In the genomic region with DNA sequence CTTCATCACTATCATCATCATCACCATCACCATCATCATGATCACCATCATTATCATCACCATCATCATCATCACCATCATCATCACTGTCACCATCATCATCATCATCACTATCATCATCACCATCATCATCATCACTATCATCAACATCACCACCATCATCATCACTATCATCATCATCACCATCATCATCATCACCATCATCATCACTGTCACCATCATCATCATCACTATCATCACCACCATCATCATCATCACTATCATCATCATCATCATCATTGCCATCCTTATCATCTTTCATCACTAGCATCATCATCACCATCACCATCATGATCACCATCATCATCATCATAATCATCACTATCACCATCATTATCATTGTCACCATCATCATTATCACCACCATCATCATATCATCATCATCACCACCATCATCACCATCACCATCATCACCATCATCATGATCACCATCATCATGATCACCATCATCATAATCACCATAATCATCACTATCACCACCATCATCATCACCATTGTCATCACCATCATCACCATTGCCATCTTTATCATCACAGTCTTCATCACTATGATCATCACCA, we compare ENCODE assay signal across 18 cellular contexts. TPM values are rescaled to one million over a fixed set of nuclear protein-coding genes. Genes with fewer than 3 reads are reported as not detected.
DNase-seq lines count a peak whose midpoint lies in the region; FAIRE-seq and TF ChIP-seq lines count a peak whose summit lies in the region.
"Had no signal": no experiment of that assay in that cellular context is flagged by ENCODE, and none has a peak within 500 bp of the region (broad histone marks: within the 10 kb centered on the region; RNA-seq: fewer than 3 reads in every experiment).

No MANE protein-coding gene starts in this region.

- H2BK12ac ChIP-seq in H9 (ENCODE audit: insufficient read length, low read depth, low read length) (no peak overlapping the region), H1 (ENCODE audit: low read depth, low read length) (peak overlapping the region; percentile 12; the same call in 1 of the 2 replicates)

- no peaks in the 10 kb centered on the region for H3K4me1 Mint-ChIP-seq in H9
- H3K4me1 Mint-ChIP-seq: CD4-positive, alpha-beta memory T cell had no signal

- H3K4me2 ChIP-seq in H9 (ENCODE audit: insufficient read depth, insufficient read length, low read length) (no peak overlapping the region), H1 (ENCODE audit: insufficient read depth in 1 of 2, low read depth in 2 of 2, low read length in 2 of 2) (no peak overlapping the region)

- H3K27me3 ChIP-seq in H9 (ENCODE audit: insufficient read depth, low read length), result no peaks in the 10 kb centered on the region
- no peaks in the 10 kb centered on the region for H3K27me3 ChIP-seq in H1 (replicated peaks in 1 of 4; ENCODE audit: control insufficient read depth in 3 of 4, extremely low read depth in 1 of 4, insufficient read depth in 3 of 4, low read length in 3 of 4)

- H4K91ac ChIP-seq in H9 (ENCODE audit: insufficient read length, low read depth, low read length) (no peak overlapping the region), H1 (replicated peaks; ENCODE audit: insufficient read length, low read length) (no peak overlapping the region)

- TF ChIP-seq CTCF in H9 (conservative IDR thresholded peaks at IDR 0.05) (no peak), H1 (IDR thresholded peaks at IDR 0.05; ENCODE audit: control extremely low read depth in 1 of 3, insufficient read depth in 1 of 3, low read depth in 1 of 3, low read length in 3 of 3) (no peak), foreskin fibroblast (IDR thresholded peaks at IDR 0.05; ENCODE audit: low read depth, low read length) (no peak)

- H3K27me3 Mint-ChIP-seq in H9 (ENCODE audit: low read depth), result peaks cover 7% of the 10 kb centered on the region; the same call in 1 of the 2 replicates

- no peak overlapping the region for H2AK5ac ChIP-seq in H9 (ENCODE audit: insufficient read length, low read length)
- peak overlapping the region; percentile 97; the same call in 1 of the 2 replicates for H2AK5ac ChIP-seq in H1 (ENCODE audit: low read depth, low read length)

- H3K9me3 ChIP-seq in H9 (ENCODE audit: control insufficient read depth, low read depth, low read length) (no peaks in the 10 kb centered on the region), H1 (ENCODE audit: insufficient read depth in 2 of 2, low read depth in 1 of 2, low read length in 1 of 2) (peaks cover 0 to 18% of the 10 kb centered on the region in 2 experiments; a peak in 1 of 4 replicates)
- H3K9me3 ChIP-seq: Caco-2 had no signal

- H3K9me3 Mint-ChIP-seq in H9, result no peaks in the 10 kb centered on the region

- H3K56ac ChIP-seq in H9 (ENCODE audit: insufficient read length, low read depth, low read length) (no peak overlapping the region), H1 (replicated peaks; ENCODE audit: insufficient read length, low read depth, low read length) (no peak overlapping the region)

- H2BK5ac ChIP-seq in H9 (ENCODE audit: insufficient read length, low read length) (no peak overlapping the region), H1 (ENCODE audit: low read depth, low read length) (no peak overlapping the region)

- H3K4ac ChIP-seq in H9 (ENCODE audit: low read depth, low read length) (no peak overlapping the region), H1 (replicated peaks; ENCODE audit: insufficient read length, low read depth, low read length) (no peak overlapping the region)

- H3K18ac ChIP-seq in H9 (ENCODE audit: insufficient read length, low read depth, low read length) (no peak overlapping the region), H1 (ENCODE audit: extremely low read depth, low read length) (no peak overlapping the region)

- no peak for TF ChIP-seq POLR2A in H1 (IDR thresholded peaks at IDR 0.05; ENCODE audit: control extremely low read depth in 1 of 2, low read depth in 2 of 2, low read length in 2 of 2)

- H2BK120ac ChIP-seq in H9 (ENCODE audit: low read depth, low read length, poor library complexity, severe bottlenecking) (no peak overlapping the region), H1 (replicated peaks; ENCODE audit: low read depth, low read length) (no peak overlapping the region)

- no peak overlapping the region for H3K4me3 Mint-ChIP-seq in H9
- H3K4me3 Mint-ChIP-seq: CD4-positive, alpha-beta memory T cell had no signal

- H3K27ac Mint-ChIP-seq in H9, result no peak overlapping the region
- H3K27ac Mint-ChIP-seq: CD4-positive, alpha-beta memory T cell had no signal

- TF ChIP-seq EP300 in H1 (IDR thresholded peaks at IDR 0.05; ENCODE audit: borderline replicate concordance in 1 of 2, low read depth in 2 of 2, low read length in 2 of 2), result no peak

- H3K4me1 ChIP-seq in H9 (ENCODE audit: insufficient read depth, low read length), result no peaks in the 10 kb centered on the region
- no peaks in the 10 kb centered on the region for H3K4me1 ChIP-seq in H1 (replicated peaks in 1 of 4; ENCODE audit: control insufficient read depth in 3 of 4, insufficient read depth in 4 of 4, low read length in 3 of 4)

- H3K23me2 ChIP-seq in H9 (ENCODE audit: insufficient read length, low read depth, low read length, poor library complexity, severe bottlenecking) (no peaks in the 10 kb centered on the region), H1 (ENCODE audit: low read depth, low read length) (peaks cover 17% of the 10 kb centered on the region; the same call in 1 of the 2 replicates)

- TF ChIP-seq RAD21 in H1 (IDR thresholded peaks at IDR 0.05 in 1 of 2, conservative IDR thresholded peaks at IDR 0.05 in 1 of 2; ENCODE audit: low read depth in 2 of 2, low read length in 2 of 2), result no peak

- H3K14ac ChIP-seq in H9 (ENCODE audit: insufficient read depth, low read length) (no peak overlapping the region), H1 (ENCODE audit: insufficient read length) (no peak overlapping the region)

- no peak overlapping the region for H2AFZ ChIP-seq in H9 (ENCODE audit: low read length)
- H2AFZ ChIP-seq in H1 (ENCODE audit: low read length), result no peak overlapping the region

- no peak for FAIRE-seq in H1 (lab: Jason Lieb, UNC)
- FAIRE-seq: G401.6, GM12892 had no signal

- H3T11ph ChIP-seq in H9 (ENCODE audit: low read length), result no peak overlapping the region

- H4K5ac ChIP-seq in H9 (ENCODE audit: insufficient read length, low read depth, low read length) (peak overlapping the region; percentile 16), H1 (ENCODE audit: insufficient read length, low read depth, low read length) (no peak overlapping the region)

- POLR2A ChIA-PET in HEK293T (lab: Yijun Ruan, JAX), result no interaction called here
- POLR2A ChIA-PET in H1 (lab: Charles Lee; ENCODE audit: partially characterized antibody), result no interaction called here

- H2BK20ac ChIP-seq in H9 (ENCODE audit: low read depth, low read length, poor library complexity, severe bottlenecking) (no peak overlapping the region), H1 (ENCODE audit: low read length) (no peak overlapping the region)

- no peak overlapping the region for H3K27ac ChIP-seq in H9 (ENCODE audit: insufficient read length, low read depth, low read length)
- no peak overlapping the region for H3K27ac ChIP-seq in H1 (ENCODE audit: low read depth, low read length)

- H3K79me2 ChIP-seq in H9 (ENCODE audit: insufficient read depth, low read length), result no peaks in the 10 kb centered on the region
- no peaks in the 10 kb centered on the region for H3K79me2 ChIP-seq in H1 (ENCODE audit: control insufficient read depth in 1 of 2, insufficient read depth in 2 of 2, low read length in 2 of 2)

- H3K79me1 ChIP-seq in H9 (ENCODE audit: insufficient read depth, low read depth, low read length, poor library complexity, severe bottlenecking) (no peaks in the 10 kb centered on the region), H1 (ENCODE audit: low read depth, low read length) (no peaks in the 10 kb centered on the region)

- CTCF ChIA-PET in HEK293T (lab: Yijun Ruan, JAX), result no interaction called here
- CTCF ChIA-PET in H1 (lab: Charles Lee; ENCODE audit: partially characterized antibody), result interaction anchor here (0.8 kb wide), 1 partner anchor 242 kb away, joined by 3 read pairs; no protein-coding TSS in a partner anchor

- DNase-seq in H9, result no peak
- DNase-seq in HEK293T (ENCODE audit: extremely low spot score), result no peak
- DNase-seq in H1 (ENCODE audit: low read depth in 1 of 2, low spot score in 2 of 2), result no peak
- DNase-seq in mesenteric fat pad (ENCODE audit: low spot score), result no peak
- DNase-seq in foreskin fibroblast, result no peak
- no peak for DNase-seq in ureter (ENCODE audit: low spot score)
- DNase-seq: C1 segment of cervical spinal cord, Caco-2, DMS153, DND-41, GOT3, H7 had no signal

- H3K23ac ChIP-seq in H9 (ENCODE audit: insufficient read length, low read depth, low read length) (no peak overlapping the region), H1 (ENCODE audit: insufficient read length) (no peak overlapping the region)

- H2BK15ac ChIP-seq in H9 (ENCODE audit: low read depth, low read length) (no peak overlapping the region), H1 (ENCODE audit: low read length) (no peak overlapping the region)

- H3K9ac ChIP-seq in H9 (ENCODE audit: extremely low read depth, insufficient read length, low read length) (no peak overlapping the region), H1 (replicated peaks in 1 of 4; ENCODE audit: extremely low read depth in 1 of 4, low read depth in 3 of 4, low read length in 3 of 4) (no peak overlapping the region; a peak in 1 of 7 replicates)

- H4K8ac ChIP-seq in H9 (replicated peaks; ENCODE audit: insufficient read length, low read depth, low read length) (no peak overlapping the region), H1 (ENCODE audit: extremely low read depth, insufficient read depth, low read length) (no peak overlapping the region)

- H3K4me3 ChIP-seq in H1 (ENCODE audit: extremely low read depth in 1 of 4, insufficient read depth in 2 of 4, low read depth in 3 of 4, low read length in 4 of 4) (no peak overlapping the region), foreskin fibroblast (ENCODE audit: low read depth in 1 of 2, low read length in 2 of 2) (no peak overlapping the region)

- H4K20me1 ChIP-seq in H9 (ENCODE audit: control insufficient read depth, insufficient read depth, insufficient read length), result no peaks in the 10 kb centered on the region
- peaks cover 0 to 5% of the 10 kb centered on the region in 2 experiments for H4K20me1 ChIP-seq in H1 (replicated peaks in 1 of 2; ENCODE audit: control insufficient read depth in 1 of 2, insufficient read depth in 2 of 2, low read length in 2 of 2)

- H3K36me3 ChIP-seq in H1 (ENCODE audit: control insufficient read depth in 2 of 4, insufficient read depth in 4 of 4, low read length in 3 of 4), result no peaks in the 10 kb centered on the region

- H3K36me3 Mint-ChIP-seq in H9 (ENCODE audit: insufficient read depth in 1 of 3, low read depth in 3 of 3), result no peaks in the 10 kb centered on the region
- H3K36me3 Mint-ChIP-seq: CD4-positive, alpha-beta memory T cell had no signal

RNA-seq across cellular contexts. Expression of gene SVOP, which starts 38.1 kb away (rescaled TPM):
- total RNA-seq in H9 (2021), result 0.11 and 0.15 TPM in 2 replicates
- total RNA-seq in H1 (2021; fragmentation: NEBNext Ultra II Directional; extraction: Animal tissue kit (Norgen Biotek cat#: 25700)), result 0.33 TPM in 1 of 2 replicates, not detected in the other
- 0.05 and 0.06 TPM in 2 replicates for polyA plus RNA-seq in H1 (2011; rRNA removed)
- polyA plus RNA-seq in H1 (2011; cell fraction: cytosol; rRNA removed), result 0.17 TPM
- 0.26 TPM for polyA plus RNA-seq in H1 (2011; cell fraction: nucleus; rRNA removed)
- polyA plus RNA-seq in H1 (2012, experiment 1 of 2), result 0.03 to 0.24 TPM (median 0.04 TPM) in 4 replicates
- 0.03 TPM for polyA plus RNA-seq in H1 (2012, experiment 2 of 2)
- 0.04 TPM for polyA plus RNA-seq in H1 (2013, experiment 1 of 2)
- 0.09 TPM for polyA plus RNA-seq in H1 (2013, experiment 2 of 2)
- 0.28 and 1.4 TPM in 2 replicates for polyA minus RNA-seq in H1 (2011; rRNA and poly(A)+ RNA removed)
- polyA minus RNA-seq in H1 (2011; cell fraction: cytosol; rRNA and poly(A)+ RNA removed), result not detected
- polyA minus RNA-seq in H1 (2011; cell fraction: nucleus; rRNA and poly(A)+ RNA removed), result not detected
- not detected for total RNA-seq in mesenteric fat pad
- total RNA-seq in ureter, result not detected
- total RNA-seq: A172; A673; CD4-positive, alpha-beta memory T cell had no signal
- polyA plus RNA-seq: BJ; CD4-positive, alpha-beta memory T cell had no signal
